ENCODE assay signal across 8 cellular contexts in genomic region chr19:45250216-45250831, GRCh38. TPM values are rescaled to one million over a fixed set of nuclear protein-coding genes. Genes with fewer than 3 reads are reported as not detected.
DNase-seq lines count a peak whose midpoint lies in the region; ATAC-seq and TF ChIP-seq lines count a peak whose summit lies in the region.

No MANE protein-coding gene starts in this region.

- no peaks in the 10 kb centered on the region for H3K27me3 ChIP-seq in lung (ENCODE audit: control insufficient read depth, insufficient read depth)
- H3K27me3 ChIP-seq in upper lobe of right lung: no peaks in the 10 kb centered on the region

- TF ChIP-seq CTCF in MCF 10A (IDR thresholded peaks at IDR 0.05; ENCODE audit: unreplicated experiment) (no peak), lung (IDR thresholded peaks at IDR 0.05; ENCODE audit: control extremely low read depth, extremely low read depth) (no peak), upper lobe of right lung (IDR thresholded peaks at IDR 0.05) (no peak)

- H3K4me1 ChIP-seq in lung (ENCODE audit: control insufficient read depth in 2 of 2, insufficient read depth in 2 of 2, low read length in 2 of 2): peaks cover 0 to 26% of the 10 kb centered on the region in 2 donors
- H3K4me1 ChIP-seq in upper lobe of right lung: peaks cover 30% of the 10 kb centered on the region

- POLR2A ChIA-PET in MCF 10A (lab: Yijun Ruan, JAX): interaction anchor here (0.7 to 2.4 kb wide), 3 partner anchors 21 to 158 kb away, joined by 3 to 20 read pairs (median 3); partner anchors contain the start of genes BLOC1S3, PPP1R37 and TRAPPC6A

- 47 to 63% methylated on average over 13 to 14 of the region's 14 CpGs for WGBS in lung, 2 donors

- H3K4me3 ChIP-seq in lung (peak overlapping the region; percentile 44), upper lobe of right lung (peak overlapping the region; percentile 84)

- CTCF ChIA-PET in MCF 10A (lab: Yijun Ruan, JAX): interaction anchor here (0.7 to 1.7 kb wide), 7 partner anchors 9 to 223 kb away, joined by 3 to 14 read pairs (median 3); no protein-coding TSS in a partner anchor

- no peaks in the 10 kb centered on the region for H3K27me3 Mint-ChIP-seq in activated T-cell treated with anti-CD3 and anti-CD28 coated beads, Interleukin-2, amount 50 U/mL, for 24 hours
- peaks cover 1% of the 10 kb centered on the region for H3K27me3 Mint-ChIP-seq in MCF 10A (ENCODE audit: insufficient read depth, unreplicated experiment)

- DNase-seq in activated T-cell treated with anti-CD3 and anti-CD28 coated beads, Interleukin-2, amount 50 U/mL, for 24 hours: no peak
- DNase-seq in activated T-cell treated with anti-CD3 and anti-CD28 coated beads, Interleukin-2, amount 50 U/mL, for 48 hours: no peak
- DNase-seq in MCF 10A (ENCODE audit: unreplicated experiment) (no peak), lung (ENCODE audit: low spot score) (no peak), upper lobe of right lung (no peak), hepatic stellate cell (ENCODE audit: low spot score) (no peak), NCI-H510A treated with DMSO at 0.1 percent for 48 hours (lab: John Stamatoyannopoulos, UW) (no peak)

- H3K36me3 Mint-ChIP-seq in activated T-cell treated with anti-CD3 and anti-CD28 coated beads, Interleukin-2, amount 50 U/mL, for 24 hours (ENCODE audit: low read depth): no peaks in the 10 kb centered on the region
- H3K36me3 Mint-ChIP-seq in MCF 10A (ENCODE audit: insufficient read depth, unreplicated experiment): no peaks in the 10 kb centered on the region

- H3K9me3 ChIP-seq in lung (ENCODE audit: control insufficient read depth in 2 of 2, insufficient read depth in 1 of 2, low read length in 1 of 2) (no peaks in the 10 kb centered on the region), upper lobe of right lung (no peaks in the 10 kb centered on the region)

- H3K36me3 ChIP-seq in lung (ENCODE audit: control insufficient read depth in 2 of 2, insufficient read depth in 2 of 2, low read length in 2 of 2) (peaks cover 0 to 2% of the 10 kb centered on the region in 2 donors), upper lobe of right lung (no peaks in the 10 kb centered on the region)

- H3K27ac ChIP-seq in lung (ENCODE audit: low read depth in 1 of 2, low read length in 1 of 2) (no peak overlapping the region), upper lobe of right lung (peak overlapping the region; percentile 71)

- intact Hi-C loops in MCF 10A (cut with micrococcal nuclease): loop anchor here (5.0 kb wide), 1 partner anchor 227 kb away; no protein-coding TSS in a partner anchor
- intact Hi-C loops in upper lobe of right lung (cut with DNase I): no loop called here

- BruUV-seq in MCF 10A (replicated peaks; lab: Mats Ljungman, UMichigan): no TSS peak

- H3K9me3 Mint-ChIP-seq in activated T-cell treated with anti-CD3 and anti-CD28 coated beads, Interleukin-2, amount 50 U/mL, for 24 hours: no peaks in the 10 kb centered on the region
- no peaks in the 10 kb centered on the region for H3K9me3 Mint-ChIP-seq in MCF 10A (ENCODE audit: unreplicated experiment)

- H3K4me3 Mint-ChIP-seq in activated T-cell treated with anti-CD3 and anti-CD28 coated beads, Interleukin-2, amount 50 U/mL, for 24 hours: peak overlapping the region; percentile 75
- peak overlapping the region; percentile 75 for H3K4me3 Mint-ChIP-seq in MCF 10A (ENCODE audit: unreplicated experiment)

- peaks cover 32% of the 10 kb centered on the region for H3K4me1 Mint-ChIP-seq in activated T-cell treated with anti-CD3 and anti-CD28 coated beads, Interleukin-2, amount 50 U/mL, for 24 hours (ENCODE audit: low read depth)
- peaks cover 20% of the 10 kb centered on the region for H3K4me1 Mint-ChIP-seq in MCF 10A (ENCODE audit: insufficient read depth, unreplicated experiment)

- H3K27ac Mint-ChIP-seq in activated T-cell treated with anti-CD3 and anti-CD28 coated beads, Interleukin-2, amount 50 U/mL, for 24 hours: peak overlapping the region; percentile 53
- peak overlapping the region; percentile 36 for H3K27ac Mint-ChIP-seq in MCF 10A (ENCODE audit: low read depth, unreplicated experiment)

- ATAC-seq in lung (ENCODE audit: insufficient read depth, low FRiP score) (no peak), upper lobe of right lung (no peak), HG03354 (IDR thresholded peaks at IDR 0.05; ENCODE audit: poor library complexity, severe bottlenecking, unreplicated experiment) (no peak)

RNA-seq across cellular contexts. Expression of gene MARK4, which starts 0.7 kb away (rescaled TPM):
- total RNA-seq in MCF 10A (2022): 22.4 and 24.2 TPM in 2 replicates
- 10 to 100 TPM; 25.3 to 47.0 TPM for total RNA-seq in lung
- polyA plus RNA-seq in lung: 10 to 100 TPM; 12.6 to 15.9 TPM
- 30.0 TPM for total RNA-seq in upper lobe of right lung

RNA-seq across cellular contexts. Expression of gene EXOC3L2, which starts 5.1 kb away (rescaled TPM):
- total RNA-seq in MCF 10A (2022): not detected in 2 replicates
- total RNA-seq in lung: 1 to 10 TPM; 1.7 to 2.8 TPM
- 1 to 10 TPM; 2.2 to 2.6 TPM for polyA plus RNA-seq in lung
- total RNA-seq in upper lobe of right lung: 11.9 TPM
